1 cellular context compared by ENCODE assay signal in genomic region chr15:31372635-31373091, GRCh38.
TF ChIP-seq lines count a peak whose summit lies in the region.

No MANE protein-coding gene starts in this region.

TF ChIP-seq in WTC11, 78 proteins besides CTCF, POLR2A, EP300 and RAD21 (continued from another document):
- TF ChIP-seq FOXP4 (CRISPR knock-in tag; IDR thresholded peaks at IDR 0.05), result no peak
- no peak for TF ChIP-seq ATF1 (CRISPR knock-in tag; IDR thresholded peaks at IDR 0.05)
- TF ChIP-seq EMX1 (CRISPR knock-in tag; IDR thresholded peaks at IDR 0.05), result no peak
- no peak for TF ChIP-seq ZNF138 (CRISPR knock-in tag; conservative IDR thresholded peaks at IDR 0.05)
- no peak for TF ChIP-seq RORB (CRISPR knock-in tag; IDR thresholded peaks at IDR 0.05)
- TF ChIP-seq ZBTB21 (CRISPR knock-in tag; IDR thresholded peaks at IDR 0.05; ENCODE audit: borderline replicate concordance), result 0 out of 2 replicates have a peak, but pooled peaks have one; percentile 45
- TF ChIP-seq E2F4 (CRISPR knock-in tag; IDR thresholded peaks at IDR 0.05; ENCODE audit: borderline replicate concordance, low read depth), result no peak
- TF ChIP-seq ZNF121 (CRISPR knock-in tag; IDR thresholded peaks at IDR 0.05), result 0 out of 2 replicates have a peak, but pooled peaks have one; percentile 61
- TF ChIP-seq HMGXB4 (CRISPR knock-in tag; IDR thresholded peaks at IDR 0.05), result no peak
- TF ChIP-seq MYBL2 (CRISPR knock-in tag; IDR thresholded peaks at IDR 0.05), result no peak
- no peak for TF ChIP-seq ELF4 (CRISPR knock-in tag; IDR thresholded peaks at IDR 0.05; ENCODE audit: low read depth)
- TF ChIP-seq ESRRA (CRISPR knock-in tag; IDR thresholded peaks at IDR 0.05; ENCODE audit: borderline replicate concordance), result no peak
- no peak for TF ChIP-seq ARID4B (CRISPR knock-in tag; IDR thresholded peaks at IDR 0.05; ENCODE audit: borderline replicate concordance)
